7 cellular contexts compared by ENCODE assay signal in genomic region chr17:57027852-57028251, GRCh38.
"Had no signal": no experiment of that assay in that cellular context is flagged by ENCODE, and none has a peak within 500 bp of the region (broad histone marks: within the 10 kb centered on the region; RNA-seq: fewer than 3 reads in every experiment).

No MANE protein-coding gene starts in this region.

- H3K4me3 ChIP-seq: GM23338 had no signal

- H3K27ac ChIP-seq: HL-60 had no signal

- ATAC-seq: GM23338, HepG2 had no signal

- DNase-seq: H9, HCEC 1CT, HFFc6, KG1 had no signal
